In the genomic region with DNA sequence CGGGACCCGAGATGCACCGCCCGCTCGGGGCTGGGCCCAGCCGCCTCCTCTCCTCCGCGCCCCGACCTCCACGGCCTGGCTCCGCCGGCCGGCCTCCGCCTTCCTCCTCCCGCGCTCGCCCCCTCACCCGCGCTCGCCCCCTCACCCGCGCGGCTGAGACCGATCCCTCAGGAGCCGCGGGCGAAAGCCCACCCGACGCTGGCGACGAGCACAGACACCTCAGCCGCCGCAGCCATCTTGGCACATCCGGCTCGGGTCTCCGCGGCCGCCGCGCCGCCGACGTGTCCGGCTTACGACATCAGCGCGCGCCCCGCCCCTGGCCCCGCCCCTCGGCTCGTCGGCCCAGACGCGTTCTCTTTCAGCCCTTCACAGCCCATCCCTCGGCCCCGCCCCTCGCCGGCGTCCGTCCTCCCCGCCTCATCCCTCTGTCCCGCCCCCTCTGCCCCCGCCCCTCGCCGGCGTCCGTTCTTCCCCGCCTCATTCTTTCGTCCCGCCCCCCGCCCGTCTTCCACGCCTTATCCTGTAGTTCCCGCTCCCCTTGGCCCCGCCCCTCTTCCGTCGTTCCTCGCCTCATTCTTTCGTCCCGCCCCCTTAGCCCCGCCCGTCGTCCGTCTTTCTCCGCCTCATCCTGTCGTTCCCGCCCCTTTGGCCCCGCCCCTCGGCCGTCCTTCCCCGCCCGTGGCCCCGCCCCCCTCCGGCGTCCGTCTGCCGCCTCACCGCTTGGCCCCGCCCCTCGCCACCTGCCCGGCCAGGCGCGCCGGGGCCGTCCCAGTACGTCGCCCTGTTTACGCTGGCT, we compare ENCODE assay signal across 8 cellular contexts. TPM values are rescaled to one million over a fixed set of nuclear protein-coding genes. Genes with fewer than 3 reads are reported as not detected.
DNase-seq lines count a peak whose midpoint lies in the region; ATAC-seq, FAIRE-seq and TF ChIP-seq lines count a peak whose summit lies in the region.

SEC16A (minus strand) TSS at position 248 of the 796 bp plus-strand sequence. CDS start 5,425 bp downstream, outside the sequence.

- TF ChIP-seq POLR2A in thyroid gland (IDR thresholded peaks at IDR 0.05), result peak in 1 of 2 donors; percentile 84

- TF ChIP-seq CTCF in GM12875 (IDR thresholded peaks at IDR 0.05; ENCODE audit: borderline replicate concordance, insufficient read depth, low read depth, low read length) (no peak), pancreas (IDR thresholded peaks at IDR 0.05) (no peak), thyroid gland (IDR thresholded peaks at IDR 0.05) (no peak)

- no peaks in the 10 kb centered on the region for H3K27me3 ChIP-seq in pancreas
- no peaks in the 10 kb centered on the region for H3K27me3 ChIP-seq in thyroid gland

- H3K9me3 ChIP-seq in pancreas (no peaks in the 10 kb centered on the region), thyroid gland (no peaks in the 10 kb centered on the region)

- H3K27ac ChIP-seq in pancreas, result peak within 1 kb of the TSS; percentile 99 to 100 (median 99)
- H3K27ac ChIP-seq in thyroid gland, result peak within 1 kb of the TSS; percentile 98 to 99 (median 99)

- H3K4me1 ChIP-seq in pancreas (peaks cover 15 to 28% (median 22%) of the 10 kb centered on the region in 3 donors), thyroid gland (peaks cover 19 to 24% of the 10 kb centered on the region in 2 donors)

- intact Hi-C loops in Right ventricle myocardium superior (cut with DNase I), result no loop called here
- intact Hi-C loops in pancreas (cut with DNase I), result loop anchor here in 1 of 3 donors (10.0 kb wide), 1 partner anchor 232 kb away; the partner anchor contains the start of gene DIPK1B
- intact Hi-C loops in thyroid gland (cut with DNase I), result no loop called here

- H3K4me3 ChIP-seq in GM12875 (ENCODE audit: low read depth, low read length) (peak within 1 kb of the TSS; percentile 89), pancreas (peak within 1 kb of the TSS; percentile 70 to 99 (median 94)), thyroid gland (replicated peaks in 1 of 3) (peak within 1 kb of the TSS; percentile 78 to 92 (median 87))

- DNase-seq in NCI-H1417 treated with DMSO at 0.1 percent for 48 hours (lab: John Stamatoyannopoulos, UW) (peak; percentile 98), SW 1271 (lab: John Stamatoyannopoulos, UW) (peak; percentile 87 to 99), Right ventricle myocardium superior (peak; percentile 100), pancreas (peak; percentile 99 to 100 (median 100)), thyroid gland (peak; percentile 99)
- DNase-seq in activated naive CD8-positive, alpha-beta T cell treated with anti-CD3 and anti-CD28 coated beads, Interleukin-2, amount 50 U/mL, for 16 hours (ENCODE audit: low read depth, low spot score), result peak; percentile 99

- H3K36me3 ChIP-seq in pancreas (no peaks in the 10 kb centered on the region), thyroid gland (no peaks in the 10 kb centered on the region)

- WGBS in pancreas, 2 donors, result 1% methylated on average over 62 to 109 of the region's 109 CpGs
- 0 to 1% methylated on average over 8 to 67 of the region's 109 CpGs for WGBS in thyroid gland, 2 donors

- no peak for FAIRE-seq in pancreas (lab: Jason Lieb, UNC)

- ATAC-seq in HG02798 (IDR thresholded peaks at IDR 0.05; ENCODE audit: poor library complexity, unreplicated experiment) (peak; percentile 65), Right ventricle myocardium superior (ENCODE audit: poor library complexity) (peak; percentile 85), pancreas (peak; percentile 69 to 84 (median 76))

RNA-seq across cellular contexts. Expression of gene SEC16A, which starts in this region (rescaled TPM):
- 21.4 TPM for total RNA-seq in Right ventricle myocardium superior
- total RNA-seq in pancreas, result 10 to 100 TPM; 32.1 to 46.6 (median 39.5) TPM
- polyA plus RNA-seq in pancreas, result 10 to 100 TPM; 49.7 to 66.9 TPM
- total RNA-seq in thyroid gland, result 10 to 100 TPM; 47.7 to 73.8 (median 62.5) TPM

Comparison
In these comparisons a context has a peak if more than half of its experiments do, and no peak if none do; other contexts are left out.
1. Peak in every context shown above with its lines: DNase-seq, ATAC-seq, H3K4me3 ChIP-seq and H3K27ac ChIP-seq.